22 cellular contexts compared by ENCODE assay signal in the genomic region with DNA sequence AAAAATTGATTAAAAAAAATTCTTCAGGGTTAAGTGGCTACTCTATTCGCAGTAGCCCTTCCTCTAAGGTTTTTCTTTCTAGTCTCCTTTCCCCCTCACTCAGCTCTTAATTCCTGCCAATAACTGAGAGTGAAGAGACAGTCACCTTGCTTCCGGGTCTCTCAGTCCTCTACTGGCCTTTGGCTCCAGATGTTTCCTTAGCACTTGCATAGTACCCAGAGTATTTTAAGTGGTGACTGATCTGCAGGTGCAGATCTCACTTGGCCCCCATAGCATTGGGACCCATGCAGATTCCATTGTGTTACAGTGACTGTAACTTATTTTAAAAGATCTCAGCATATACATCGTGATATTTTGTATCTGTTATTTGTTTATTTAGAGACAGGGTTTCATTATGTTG.
"Had no signal": no experiment of that assay in that cellular context is flagged by ENCODE, and none has a peak within 500 bp of the region (broad histone marks: within the 10 kb centered on the region; RNA-seq: fewer than 3 reads in every experiment).

No MANE protein-coding gene starts in this region.

- H3K9me3 Mint-ChIP-seq: memory B cell; natural killer cell treated with Interleukin-12 subunit alpha and Interleukin-12 subunit beta and Interleukin-15 and Interleukin-18, amount 100 ng/mL, for 72 hours; neural progenitor cell; stimulated activated naive B cell treated with anti-CD40 and anti-IgM and Interleukin-4, amounts not matched to agents 10 μg/mL and 1 μg/mL and 100 μg/mL, for 72 hours; stimulated activated naive CD8-positive, alpha-beta T cell treated with anti-CD3 and anti-CD28 coated beads, Interleukin-15, Interleukin-2, amounts not matched to agents 100 ng/mL and 50 ng/mL, for 24 hours had no signal

- ATAC-seq: esophagus mucosa; gastrocnemius medialis; heart left ventricle; left lobe of liver; natural killer cell treated with Interleukin-12 subunit alpha and Interleukin-12 subunit beta and Interleukin-15 and Interleukin-18, amount 100 ng/mL, for 72 hours; right lobe of liver; stimulated activated naive B cell treated with anti-CD40 and anti-IgM and Interleukin-4, amounts not matched to agents 10 μg/mL and 1 μg/mL and 100 μg/mL, for 72 hours; upper lobe of right lung had no signal

- H3K4me3 Mint-ChIP-seq: endodermal cell; memory B cell; natural killer cell treated with Interleukin-12 subunit alpha and Interleukin-12 subunit beta and Interleukin-15 and Interleukin-18, amount 100 ng/mL, for 72 hours; neural progenitor cell; stimulated activated naive B cell treated with anti-CD40 and anti-IgM and Interleukin-4, amounts not matched to agents 10 μg/mL and 1 μg/mL and 100 μg/mL, for 72 hours; stimulated activated naive CD8-positive, alpha-beta T cell treated with anti-CD3 and anti-CD28 coated beads, Interleukin-15, Interleukin-2, amounts not matched to agents 100 ng/mL and 50 ng/mL, for 24 hours had no signal

- H3K27me3 Mint-ChIP-seq: natural killer cell treated with Interleukin-12 subunit alpha and Interleukin-12 subunit beta and Interleukin-15 and Interleukin-18, amount 100 ng/mL, for 72 hours; progenitor cell of endocrine pancreas; stimulated activated naive B cell treated with anti-CD40 and anti-IgM and Interleukin-4, amounts not matched to agents 10 μg/mL and 1 μg/mL and 100 μg/mL, for 72 hours; stimulated activated naive CD8-positive, alpha-beta T cell treated with anti-CD3 and anti-CD28 coated beads, Interleukin-15, Interleukin-2, amounts not matched to agents 100 ng/mL and 50 ng/mL, for 24 hours had no signal

- H3K4me1 Mint-ChIP-seq: memory B cell, neural progenitor cell had no signal

- H3K27ac Mint-ChIP-seq: endodermal cell; memory B cell; natural killer cell treated with Interleukin-12 subunit alpha and Interleukin-12 subunit beta and Interleukin-15 and Interleukin-18, amount 100 ng/mL, for 72 hours; neural progenitor cell; progenitor cell of endocrine pancreas; stimulated activated naive B cell treated with anti-CD40 and anti-IgM and Interleukin-4, amounts not matched to agents 10 μg/mL and 1 μg/mL and 100 μg/mL, for 72 hours; stimulated activated naive CD8-positive, alpha-beta T cell treated with anti-CD3 and anti-CD28 coated beads, Interleukin-15, Interleukin-2, amounts not matched to agents 100 ng/mL and 50 ng/mL, for 24 hours had no signal

- H3K36me3 Mint-ChIP-seq: memory B cell, neural progenitor cell had no signal

- DNase-seq: dorsolateral prefrontal cortex; effector CD4-positive, alpha-beta T cell; endodermal cell; foreskin fibroblast; gastrocnemius medialis; heart left ventricle; kidney; right lobe of liver; small intestine; stimulated activated CD4-positive, alpha-beta T cell treated with anti-CD3 and anti-CD28 coated beads, Interleukin-15, amount 100 ng/mL, for 24 hours; stimulated activated CD4-positive, alpha-beta T cell treated with anti-CD3 and anti-CD28 coated beads, Interleukin-2, amount 100 ng/mL, for 48 hours; stimulated activated naive B cell treated with anti-CD40 and anti-IgM and Interleukin-4, amounts not matched to agents 10 μg/mL and 1 μg/mL and 100 μg/mL, for 72 hours; transverse colon; upper lobe of right lung; uterus had no signal
